Comparison of ENCODE assay signal across 24 cellular contexts in the genomic region with DNA sequence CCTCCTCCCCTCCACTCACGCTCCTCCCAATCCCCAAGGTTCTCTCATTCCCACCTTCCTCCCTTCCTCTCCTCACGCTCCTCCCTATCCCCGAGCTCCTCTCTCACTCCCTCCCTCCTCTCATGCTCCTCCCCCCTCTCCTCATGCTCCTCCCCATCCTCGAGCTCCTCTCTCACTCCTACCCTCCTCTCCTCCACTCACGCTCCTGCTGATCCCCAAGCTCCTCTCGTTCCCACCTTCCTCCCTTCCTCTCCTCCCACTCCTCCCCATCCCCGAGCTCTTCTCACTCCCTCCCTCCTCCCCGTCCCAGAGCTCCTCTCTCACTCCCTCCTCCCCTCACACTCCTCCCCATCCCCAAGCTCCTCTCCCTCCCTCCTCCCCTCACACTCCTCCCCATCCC. TPM values are rescaled to one million over a fixed set of nuclear protein-coding genes. Genes with fewer than 3 reads are reported as not detected.
DNase-seq lines count a peak whose midpoint lies in the region; ATAC-seq, FAIRE-seq and TF ChIP-seq lines count a peak whose summit lies in the region.
"Had no signal": no experiment of that assay in that cellular context is flagged by ENCODE, and none has a peak within 500 bp of the region (broad histone marks: within the 10 kb centered on the region; RNA-seq: fewer than 3 reads in every experiment).

No MANE protein-coding gene starts in this region.

- H3K9me3 ChIP-seq in K562 (replicated peaks; ENCODE audit: control insufficient read depth, insufficient read depth, low read depth, low read length) (no peaks in the 10 kb centered on the region), endodermal cell (ENCODE audit: control insufficient read depth, low read length) (no peaks in the 10 kb centered on the region)
- H3K9me3 ChIP-seq: BE2C, Caco-2 had no signal

- no peaks in the 10 kb centered on the region for H3K79me2 ChIP-seq in K562 (ENCODE audit: control insufficient read depth, insufficient read depth, low read length)

- no peak for TF ChIP-seq EP300 in K562 (IDR thresholded peaks at IDR 0.05; ENCODE audit: low read length)

- BruUV-seq in K562 (replicated peaks; lab: Mats Ljungman, UMichigan) = no TSS peak

- H3K4me3 Mint-ChIP-seq in WTC11 (no peak overlapping the region), endodermal cell (no peak overlapping the region)
- H3K4me3 Mint-ChIP-seq: CD14-positive monocyte; CD4-positive, alpha-beta memory T cell; CD4-positive, CD25-positive, alpha-beta regulatory T cell had no signal

- CTCF ChIA-PET in WTC11 (lab: Charles Lee) = interaction anchor here (0.8 to 1.2 kb wide), 4 partner anchors 9 to 247 kb away, joined by 3 to 8 read pairs (median 4); no protein-coding TSS in a partner anchor
- CTCF ChIA-PET in K562 (lab: Yijun Ruan, JAX; ENCODE audit: low intra/inter-chr PET ratio) = interaction anchor here (0.6 kb wide), 1 partner anchor 11 kb away, joined by 3 read pairs; no protein-coding TSS in a partner anchor

- H4K20me1 ChIP-seq in K562 (replicated peaks; ENCODE audit: control insufficient read depth, insufficient read depth, low read length) = 0 out of 2 replicates have a peak, but pooled peaks cover 4% of the 10 kb centered on the region
- H4K20me1 ChIP-seq: BLaER1 had no signal

- no peaks in the 10 kb centered on the region for H3K9me3 Mint-ChIP-seq in WTC11
- H3K9me3 Mint-ChIP-seq in endodermal cell = no peaks in the 10 kb centered on the region

- ATAC-seq in WTC11 (no peak), K562 (no peak)
- ATAC-seq in stimulated activated naive CD8-positive, alpha-beta T cell treated with anti-CD3 and anti-CD28 coated beads, Interleukin-15, Interleukin-2, amounts not matched to agents 100 U/mL and 50 U/mL, for 24 hours = no peak
- ATAC-seq: GM12878 had no signal

- TF ChIP-seq CTCF in WTC11 (IDR thresholded peaks at IDR 0.05) (no peak), K562 (IDR thresholded peaks at IDR 0.05 in 2 of 3, conservative IDR thresholded peaks at IDR 0.05 in 1 of 3; ENCODE audit: insufficient read depth in 2 of 3, low read depth in 1 of 3, low read length in 3 of 3) (no peak), endodermal cell (conservative IDR thresholded peaks at IDR 0.05) (no peak)

- H2AFZ ChIP-seq in K562 (ENCODE audit: low read depth, low read length) = no peak overlapping the region

- no peaks in the 10 kb centered on the region; the same call in 1 of the 2 replicates for H3K36me3 Mint-ChIP-seq in WTC11
- H3K36me3 Mint-ChIP-seq in endodermal cell (ENCODE audit: low read depth) = no peaks in the 10 kb centered on the region
- H3K36me3 Mint-ChIP-seq: CD14-positive monocyte; CD4-positive, alpha-beta memory T cell; CD4-positive, CD25-positive, alpha-beta regulatory T cell had no signal

- FAIRE-seq in K562 (lab: Jason Lieb, UNC) = no peak
- FAIRE-seq: A204.1, D721Med, GM12878, GM12892, GM18507 had no signal

- H3K9ac ChIP-seq in K562 (ENCODE audit: insufficient read depth in 1 of 2, low read depth in 2 of 2, low read length in 2 of 2) (no peak overlapping the region), endodermal cell (ENCODE audit: extremely low read depth, low read length, poor library complexity, severe bottlenecking) (no peak overlapping the region)
- H3K9ac ChIP-seq: BLaER1 had no signal

- in situ Hi-C loops in K562 (cut with MboI) = no loop called here

- H3K4me3 ChIP-seq in K562 = no peak overlapping the region
- no peak overlapping the region for H3K4me3 ChIP-seq in endodermal cell (ENCODE audit: low read length)
- H3K4me3 ChIP-seq: BLaER1, GM12878 had no signal

- H3K9me1 ChIP-seq in K562 (ENCODE audit: control insufficient read depth, insufficient read depth, low read length) = no peaks in the 10 kb centered on the region

- DNase-seq in WTC11 (ENCODE audit: low spot score) (no peak), K562 (ENCODE audit: extremely low read depth in 1 of 4, low spot score in 3 of 4) (no peak), endodermal cell (peak; percentile 16), DMS79 treated with DMSO at 0.1 percent for 48 hours (lab: John Stamatoyannopoulos, UW) (no peak), NCI-H446 treated with DMSO at 0.1 percent for 48 hours (lab: John Stamatoyannopoulos, UW) (no peak)
- DNase-seq in stimulated activated naive CD8-positive, alpha-beta T cell treated with anti-CD3 and anti-CD28 coated beads, Interleukin-15, Interleukin-2, amounts not matched to agents 100 U/mL and 50 U/mL, for 24 hours = no peak
- DNase-seq: 8988T; ACHN; BE2C; C1 segment of cervical spinal cord; Caco-2; Calu3; CD4-positive, alpha-beta memory T cell; CD4-positive, CD25-positive, alpha-beta regulatory T cell; DND-41; EL; GDM1 had no signal

- H3K27me3 Mint-ChIP-seq in WTC11 (ENCODE audit: low read depth) (no peaks in the 10 kb centered on the region), endodermal cell (ENCODE audit: insufficient read depth) (no peaks in the 10 kb centered on the region)
- H3K27me3 Mint-ChIP-seq: CD4-positive, CD25-positive, alpha-beta regulatory T cell had no signal

- H3K27ac Mint-ChIP-seq in WTC11 = no peak overlapping the region
- H3K27ac Mint-ChIP-seq in endodermal cell = no peak overlapping the region
- H3K27ac Mint-ChIP-seq: CD14-positive monocyte; CD4-positive, alpha-beta memory T cell; CD4-positive, CD25-positive, alpha-beta regulatory T cell had no signal

- H3K4me1 Mint-ChIP-seq in WTC11 (peaks cover 53% of the 10 kb centered on the region), endodermal cell (peaks cover 19% of the 10 kb centered on the region)
- H3K4me1 Mint-ChIP-seq: CD14-positive monocyte; CD4-positive, alpha-beta memory T cell; CD4-positive, CD25-positive, alpha-beta regulatory T cell had no signal

- TF ChIP-seq POLR2A in K562 (conservative IDR thresholded peaks at IDR 0.05) = no peak

- intact Hi-C loops in K562 (cut with micrococcal nuclease) = no loop called here

- no peak overlapping the region for H3K27ac ChIP-seq in K562 (ENCODE audit: extremely low read depth, low read depth, low read length)
- H3K27ac ChIP-seq in endodermal cell (ENCODE audit: low read depth, low read length) = no peak overlapping the region
- H3K27ac ChIP-seq: BLaER1 had no signal

- no peak for TF ChIP-seq RAD21 in K562 (CRISPR knock-in tag; conservative IDR thresholded peaks at IDR 0.05 in 1 of 2, IDR thresholded peaks at IDR 0.05 in 1 of 2)

- H3K4me1 ChIP-seq in K562 (replicated peaks in 1 of 2; ENCODE audit: control insufficient read depth in 2 of 2, insufficient read depth in 2 of 2, low read length in 2 of 2) (no peaks in the 10 kb centered on the region), endodermal cell (ENCODE audit: control insufficient read depth, insufficient read depth, low read length) (no peaks in the 10 kb centered on the region)
- H3K4me1 ChIP-seq: Caco-2 had no signal

- POLR2A ChIA-PET in WTC11 (lab: Charles Lee) = no interaction called here
- POLR2A ChIA-PET in K562 (lab: Yijun Ruan, JAX) = interaction anchor here (0.6 kb wide), 2 partner anchors 385 to 568 kb away, joined by 3 read pairs; no protein-coding TSS in a partner anchor

- H3K36me3 ChIP-seq in K562 (ENCODE audit: control insufficient read depth, insufficient read depth, low read length) = no peaks in the 10 kb centered on the region
- H3K36me3 ChIP-seq in endodermal cell (ENCODE audit: control insufficient read depth, insufficient read depth, low read length) = no peaks in the 10 kb centered on the region
- H3K36me3 ChIP-seq: BLaER1 had no signal

- H3K27me3 ChIP-seq in K562 (ENCODE audit: control insufficient read depth in 2 of 2, insufficient read depth in 2 of 2, low read length in 2 of 2) (peaks cover 28 to 64% of the 10 kb centered on the region in 2 experiments; a peak in 4 of 5 replicates), endodermal cell (ENCODE audit: control insufficient read depth, insufficient read depth, low read length, poor library complexity, severe bottlenecking) (no peaks in the 10 kb centered on the region)
- H3K27me3 ChIP-seq: BE2C, BLaER1 had no signal

- WGBS in K562 (ENCODE audit: insufficient coverage, low coverage, missing lambda C conversion rate) = 0% methylated on average over 2 of the region's 8 CpGs
- 88 to 92% methylated on average over 5 to 8 of the region's 8 CpGs for WGBS in endodermal cell (ENCODE audit: insufficient coverage in 1 of 2, insufficient read length in 1 of 2), 2 experiments

- no peak overlapping the region for H3K4me2 ChIP-seq in K562 (ENCODE audit: insufficient read depth, low read length)

TF ChIP-seq in WTC11, 78 proteins besides CTCF, POLR2A, EP300 and RAD21:
- TF ChIP-seq JUN (CRISPR knock-in tag; IDR thresholded peaks at IDR 0.05) = no peak
- peak; percentile 81 for TF ChIP-seq ZNF263 (CRISPR knock-in tag; IDR thresholded peaks at IDR 0.05; ENCODE audit: low read depth)
TF ChIP-seq in WTC11: peak in this region for 1.

TF ChIP-seq in K562, 482 proteins besides CTCF, POLR2A, EP300 and RAD21 (continues in another document):
- TF ChIP-seq DNMT1 (IDR thresholded peaks at IDR 0.05) (no peak), HOXB6 (CRISPR knock-in tag; IDR thresholded peaks at IDR 0.05; ENCODE audit: borderline replicate concordance) (no peak), RBM17 (IDR thresholded peaks at IDR 0.05; ENCODE audit: borderline replicate concordance, low read depth, low read length) (no peak)

RNA-seq across cellular contexts. Expression of a gene that starts 31.4 kb away (rescaled TPM):
- total RNA-seq in WTC11 (2021) (16.7 to 23.8 TPM (median 18.9 TPM) in 3 replicates), K562 (2014; rRNA removed) (under 0.01 and 0.08 TPM in 2 replicates), K562 (2014; rRNA removed; fragmentation: Illumina TruSeq; extraction: Trizol) (0.07 and 0.10 TPM in 2 replicates), K562 (2015; rRNA removed; fragmentation: Illumina TruSeq; extraction: Trizol) (0.04 and 0.40 TPM in 2 replicates), K562 (2021) (0.20 and 0.31 TPM in 2 replicates), endodermal cell (1 to 10 TPM; 1.3 to 4.6 TPM)
- total RNA-seq in K562 (2011; cell fraction: chromatin; rRNA removed; ENCODE audit: low replicate concordance) = 0.05 TPM in 1 of 2 replicates, not detected in the other
- 0.13 TPM in 1 of 2 replicates, not detected in the other for total RNA-seq in K562 (2011; cell fraction: nucleolus; rRNA removed)
- total RNA-seq in K562 (2011; cell fraction: nucleoplasm; rRNA removed) = 0.07 TPM in 1 of 2 replicates, not detected in the other
- polyA plus RNA-seq in K562 (2011; rRNA removed) (0.06 and 0.08 TPM in 2 replicates), K562 (2014; fragmentation: Illumina TruSeq; extraction: Trizol) (0.04 and 0.13 TPM in 2 replicates), K562 (2014; fragmentation: Nextera tagmentation; extraction: Ambion mirVana) (not detected), K562 (2014; rRNA removed) (0.31 TPM in 1 of 2 replicates, not detected in the other)
- 0.06 and 0.16 TPM in 2 replicates for polyA plus RNA-seq in K562 (2011; cell fraction: cytosol; rRNA removed)
- 0.04 and 0.20 TPM in 2 replicates for polyA plus RNA-seq in K562 (2011; cell fraction: nucleus; rRNA removed)
- 0.18 and 0.20 TPM in 2 replicates for polyA plus RNA-seq in K562 (2012)
- 0.03 and 0.11 TPM in 2 replicates for polyA minus RNA-seq in K562 (2011; rRNA and poly(A)+ RNA removed)
- not detected in 2 replicates for polyA minus RNA-seq in K562 (2011; cell fraction: cytosol; rRNA and poly(A)+ RNA removed)
- under 0.01 and 0.13 TPM in 2 replicates for polyA minus RNA-seq in K562 (2011; cell fraction: nucleus; rRNA and poly(A)+ RNA removed)
- 5.8 TPM for polyA plus RNA-seq in endodermal cell (2013, experiment 1 of 2)
- polyA plus RNA-seq in endodermal cell (2013, experiment 2 of 2) = 4.1 TPM
- total RNA-seq: CD4-positive, alpha-beta memory T cell; CD4-positive, CD25-positive, alpha-beta regulatory T cell had no signal
- polyA plus RNA-seq: CD14-positive monocyte; CD4-positive, alpha-beta memory T cell; CD4-positive, CD25-positive, alpha-beta regulatory T cell; GM12878 had no signal
